8 cellular contexts compared by ENCODE assay signal in genomic region chr16:68528686-68529379, GRCh38. TPM values are rescaled to one million over a fixed set of nuclear protein-coding genes. Genes with fewer than 3 reads are reported as not detected.
DNase-seq lines count a peak whose midpoint lies in the region; ATAC-seq and TF ChIP-seq lines count a peak whose summit lies in the region.

No MANE protein-coding gene starts in this region.

- H3K9ac ChIP-seq in BLaER1 (no peak overlapping the region), endodermal cell (ENCODE audit: extremely low read depth, low read length, poor library complexity, severe bottlenecking) (no peak overlapping the region)

- peaks cover 22% of the 10 kb centered on the region for H3K4me1 Mint-ChIP-seq in activated CD8-positive, alpha-beta memory T cell treated with anti-CD3 and anti-CD28 coated beads, Interleukin-2, amount 10 ng/mL, durations not matched to agents 7 days and 5 days
- H3K4me1 Mint-ChIP-seq in endodermal cell = peaks cover 3% of the 10 kb centered on the region

- no peaks in the 10 kb centered on the region for H4K20me1 ChIP-seq in BLaER1

- ATAC-seq in GM19397 (IDR thresholded peaks at IDR 0.05; ENCODE audit: unreplicated experiment) (peak; percentile 62), mucosa of descending colon (peak; percentile 94)
- peak; percentile 82 for ATAC-seq in activated CD8-positive, alpha-beta memory T cell treated with anti-CD3 and anti-CD28 coated beads, Interleukin-2, amount 10 ng/mL, durations not matched to agents 7 days and 5 days

- peaks cover 14% of the 10 kb centered on the region for H3K36me3 Mint-ChIP-seq in activated CD8-positive, alpha-beta memory T cell treated with anti-CD3 and anti-CD28 coated beads, Interleukin-2, amount 10 ng/mL, durations not matched to agents 7 days and 5 days
- peaks cover 10% of the 10 kb centered on the region for H3K36me3 Mint-ChIP-seq in endodermal cell (ENCODE audit: low read depth)

- H3K9me3 ChIP-seq in BLaER1 = peaks cover 30% of the 10 kb centered on the region
- H3K9me3 ChIP-seq in endodermal cell (ENCODE audit: control insufficient read depth, low read length) = peaks cover 24% of the 10 kb centered on the region
- H3K9me3 ChIP-seq in mucosa of descending colon = no peaks in the 10 kb centered on the region

- WGBS in endodermal cell (ENCODE audit: insufficient coverage in 1 of 2, insufficient read length in 1 of 2), 2 experiments = 23 to 32% methylated on average over 20 to 29 of the region's 29 CpGs

- H3K27me3 ChIP-seq in BLaER1 = no peaks in the 10 kb centered on the region
- H3K27me3 ChIP-seq in endodermal cell (ENCODE audit: control insufficient read depth, insufficient read depth, low read length, poor library complexity, severe bottlenecking) = peaks cover 25% of the 10 kb centered on the region

- TF ChIP-seq CTCF in endodermal cell (conservative IDR thresholded peaks at IDR 0.05) = peak; percentile 98
- peak; percentile 92 for TF ChIP-seq CTCF in mucosa of descending colon (IDR thresholded peaks at IDR 0.05)

- peaks cover 5% of the 10 kb centered on the region for H3K9me3 Mint-ChIP-seq in activated CD8-positive, alpha-beta memory T cell treated with anti-CD3 and anti-CD28 coated beads, Interleukin-2, amount 10 ng/mL, durations not matched to agents 7 days and 5 days (ENCODE audit: low read depth)
- peaks cover 41% of the 10 kb centered on the region for H3K9me3 Mint-ChIP-seq in endodermal cell

- H3K4me2 ChIP-seq in BLaER1 = peak overlapping the region; percentile 96

- intact Hi-C loops in mucosa of descending colon (cut with DNase I, micrococcal nuclease) = loop anchor here in 1 of 2 donors (10.0 kb wide), 1 partner anchor 596 kb away; no protein-coding TSS in a partner anchor

- DNase-seq in HuH-7 (ENCODE audit: low spot score) = peak; percentile 98
- DNase-seq in NOMO-1 treated with DMSO at 0.1 percent for 48 hours (lab: John Stamatoyannopoulos, UW; ENCODE audit: unreplicated experiment) = peak; percentile 84
- DNase-seq in activated CD8-positive, alpha-beta memory T cell treated with anti-CD3 and anti-CD28 coated beads, Interleukin-2, amount 10 ng/mL, durations not matched to agents 7 days and 5 days = peak; percentile 91
- DNase-seq in endodermal cell = peak; percentile 98
- DNase-seq in mucosa of descending colon = peak; percentile 88 to 92 (median 90)
- DNase-seq in stimulated activated CD8-positive, alpha-beta memory T cell treated with anti-CD3 and anti-CD28 coated beads, Interleukin-4, amount 100 ng/mL, for 4 hours (ENCODE audit: low read depth in 2 of 2, low spot score in 1 of 2) = peak; percentile 66 to 87

- H3K4me3 Mint-ChIP-seq in activated CD8-positive, alpha-beta memory T cell treated with anti-CD3 and anti-CD28 coated beads, Interleukin-2, amount 10 ng/mL, durations not matched to agents 7 days and 5 days = peak overlapping the region; percentile 77
- peak overlapping the region; percentile 67 for H3K4me3 Mint-ChIP-seq in endodermal cell

- H3K27ac ChIP-seq in BLaER1 (no peak overlapping the region), endodermal cell (ENCODE audit: low read depth, low read length) (no peak overlapping the region)

- H3K4me3 ChIP-seq in BLaER1 (no peak overlapping the region), endodermal cell (ENCODE audit: low read length) (no peak overlapping the region), mucosa of descending colon (no peak overlapping the region)

- peaks cover 7% of the 10 kb centered on the region; the same call in 1 of the 2 replicates for H3K36me3 ChIP-seq in BLaER1
- no peaks in the 10 kb centered on the region for H3K36me3 ChIP-seq in endodermal cell (ENCODE audit: control insufficient read depth, insufficient read depth, low read length)
- H3K36me3 ChIP-seq in mucosa of descending colon (ENCODE audit: low read depth) = no peaks in the 10 kb centered on the region

- CTCF ChIA-PET in activated CD8-positive, alpha-beta memory T cell treated with anti-CD3 and anti-CD28 coated beads, Interleukin-2, amount 10 ng/mL, durations not matched to agents 7 days and 5 days (lab: Charles Lee) = interaction anchor here (0.6 to 4.0 kb wide), 34 partner anchors 8 to 759 kb away, joined by 3 to 38 read pairs (median 4); partner anchors contain the start of genes SMPD3, TANGO6 and ZFP90

- H3K27me3 Mint-ChIP-seq in activated CD8-positive, alpha-beta memory T cell treated with anti-CD3 and anti-CD28 coated beads, Interleukin-2, amount 10 ng/mL, durations not matched to agents 7 days and 5 days = no peaks in the 10 kb centered on the region
- peaks cover 62% of the 10 kb centered on the region for H3K27me3 Mint-ChIP-seq in endodermal cell (ENCODE audit: insufficient read depth)

- H3K27ac Mint-ChIP-seq in activated CD8-positive, alpha-beta memory T cell treated with anti-CD3 and anti-CD28 coated beads, Interleukin-2, amount 10 ng/mL, durations not matched to agents 7 days and 5 days = no peak overlapping the region
- H3K27ac Mint-ChIP-seq in endodermal cell = no peak overlapping the region

- H3K4me1 ChIP-seq in BLaER1 (peaks cover 20% of the 10 kb centered on the region), endodermal cell (ENCODE audit: control insufficient read depth, insufficient read depth, low read length) (no peaks in the 10 kb centered on the region), mucosa of descending colon (ENCODE audit: low read depth) (peaks cover 19% of the 10 kb centered on the region)

RNA-seq across cellular contexts. Expression of gene ZFP90, which starts 10.3 kb away (rescaled TPM):
- 10 to 100 TPM; 28.8 to 32.1 TPM for total RNA-seq in activated CD8-positive, alpha-beta memory T cell treated with anti-CD3 and anti-CD28 coated beads, Interleukin-2, amount 10 ng/mL, durations not matched to agents 7 days and 5 days
- total RNA-seq in endodermal cell (10 to 100 TPM; 20.4 to 33.2 TPM), mucosa of descending colon (10 to 100 TPM; 10.2 to 18.1 (median 12.8) TPM)
- polyA plus RNA-seq in endodermal cell (2013, experiment 1 of 2) = 51.7 TPM
- 41.3 TPM for polyA plus RNA-seq in endodermal cell (2013, experiment 2 of 2)
